ENCODE assay signal across 9 cellular contexts in the genomic region with DNA sequence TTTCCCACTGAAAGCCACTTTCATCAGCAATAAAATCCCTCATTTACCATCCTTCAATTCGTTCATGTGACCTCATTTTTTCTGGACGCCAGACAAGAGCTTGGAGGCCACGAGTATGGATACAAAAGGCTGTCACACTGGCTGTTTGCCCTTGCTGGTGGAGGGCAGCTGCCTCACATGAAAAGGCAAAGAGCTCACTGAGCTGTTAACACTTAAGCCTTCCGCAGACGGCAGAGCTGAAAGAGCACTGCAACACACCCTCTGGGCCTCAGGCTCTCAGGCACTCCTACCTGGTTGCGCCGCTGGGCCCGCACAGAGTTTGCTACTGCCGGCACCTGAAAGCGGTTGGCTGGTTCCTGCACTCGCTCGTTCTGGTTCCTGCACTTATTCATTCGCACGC.
DNase-seq lines count a peak whose midpoint lies in the region; ATAC-seq, FAIRE-seq and TF ChIP-seq lines count a peak whose summit lies in the region.
"Had no signal": no experiment of that assay in that cellular context is flagged by ENCODE, and none has a peak within 500 bp of the region (broad histone marks: within the 10 kb centered on the region; RNA-seq: fewer than 3 reads in every experiment).

No MANE protein-coding gene starts in this region.

- WGBS in pancreas, 2 donors, result 50 to 62% methylated on average over 14 of the region's 14 CpGs

- peaks cover 0 to 7% (median 0%) of the 10 kb centered on the region in 3 donors for H3K4me1 ChIP-seq in pancreas

- no peaks in the 10 kb centered on the region for H3K9me3 Mint-ChIP-seq in activated CD4-positive, alpha-beta T cell treated with anti-CD3 and anti-CD28 coated beads for 36 hours (ENCODE audit: low read depth)
- H3K9me3 Mint-ChIP-seq: stimulated activated naive B cell treated with anti-CD40 and anti-IgM and Interleukin-4, amounts not matched to agents 10 μg/mL and 1 μg/mL and 100 μg/mL, for 72 hours had no signal

- DNase-seq in G401 (ENCODE audit: low spot score), result peak; percentile 63
- DNase-seq in SHP77 (lab: John Stamatoyannopoulos, UW), result peak; percentile 69 to 82
- DNase-seq in left ventricle myocardium superior, result peak; percentile 39
- peak; percentile 24 to 63 (median 51) for DNase-seq in pancreas
- DNase-seq in T-helper 9 cell, result no peak
- DNase-seq in activated CD4-positive, alpha-beta T cell treated with anti-CD3 and anti-CD28 coated beads for 36 hours, result no peak
- DNase-seq: stimulated activated naive B cell treated with anti-CD40 and anti-IgM and Interleukin-4, amounts not matched to agents 10 μg/mL and 1 μg/mL and 100 μg/mL, for 72 hours had no signal

- no peak overlapping the region for H3K4me3 Mint-ChIP-seq in activated CD4-positive, alpha-beta T cell treated with anti-CD3 and anti-CD28 coated beads for 36 hours
- H3K4me3 Mint-ChIP-seq: stimulated activated naive B cell treated with anti-CD40 and anti-IgM and Interleukin-4, amounts not matched to agents 10 μg/mL and 1 μg/mL and 100 μg/mL, for 72 hours had no signal

- H3K27me3 ChIP-seq in pancreas, result no peaks in the 10 kb centered on the region

- ATAC-seq in left ventricle myocardium superior (peak; percentile 52), pancreas (peak; percentile 52 to 76 (median 72)), HG02759 (IDR thresholded peaks at IDR 0.05; ENCODE audit: unreplicated experiment) (no peak)
- no peak for ATAC-seq in activated CD4-positive, CD25-positive, alpha-beta regulatory T cell treated with anti-CD3 and anti-CD28 coated beads, Interleukin-2, amount 50 U/mL, for 24 hours
- no peak for ATAC-seq in activated CD4-positive, alpha-beta T cell treated with anti-CD3 and anti-CD28 coated beads for 36 hours
- ATAC-seq: stimulated activated naive B cell treated with anti-CD40 and anti-IgM and Interleukin-4, amounts not matched to agents 10 μg/mL and 1 μg/mL and 100 μg/mL, for 72 hours had no signal

- TF ChIP-seq CTCF in pancreas (IDR thresholded peaks at IDR 0.05), result no peak

- no peaks in the 10 kb centered on the region for H3K27me3 Mint-ChIP-seq in activated CD4-positive, alpha-beta T cell treated with anti-CD3 and anti-CD28 coated beads for 36 hours
- H3K27me3 Mint-ChIP-seq: stimulated activated naive B cell treated with anti-CD40 and anti-IgM and Interleukin-4, amounts not matched to agents 10 μg/mL and 1 μg/mL and 100 μg/mL, for 72 hours had no signal

- in situ Hi-C loops in G401 (cut with HindIII; ENCODE audit: low sequenced_read_pairs), result no loop called here

- H3K4me1 Mint-ChIP-seq in activated CD4-positive, alpha-beta T cell treated with anti-CD3 and anti-CD28 coated beads for 36 hours, result no peaks in the 10 kb centered on the region
- H3K4me1 Mint-ChIP-seq: stimulated activated naive B cell treated with anti-CD40 and anti-IgM and Interleukin-4, amounts not matched to agents 10 μg/mL and 1 μg/mL and 100 μg/mL, for 72 hours had no signal

- intact Hi-C loops in left ventricle myocardium superior (cut with micrococcal nuclease), result no loop called here
- intact Hi-C loops in pancreas (cut with DNase I), result no loop called here
- intact Hi-C loops in activated CD4-positive, alpha-beta T cell treated with anti-CD3 and anti-CD28 coated beads for 36 hours (cut with DNase I, micrococcal nuclease), result no loop called here

- no peak for FAIRE-seq in pancreas (lab: Jason Lieb, UNC)

- CTCF ChIA-PET in activated CD4-positive, alpha-beta T cell treated with anti-CD3 and anti-CD28 coated beads for 36 hours (lab: Charles Lee), result no interaction called here

- no peak overlapping the region for H3K4me3 ChIP-seq in pancreas

- H3K9me3 ChIP-seq in pancreas, result no peaks in the 10 kb centered on the region

- POLR2A ChIA-PET in activated CD4-positive, alpha-beta T cell treated with anti-CD3 and anti-CD28 coated beads for 36 hours (lab: Charles Lee), result no interaction called here

- H3K27ac Mint-ChIP-seq in activated CD4-positive, alpha-beta T cell treated with anti-CD3 and anti-CD28 coated beads for 36 hours, result no peak overlapping the region
- H3K27ac Mint-ChIP-seq: stimulated activated naive B cell treated with anti-CD40 and anti-IgM and Interleukin-4, amounts not matched to agents 10 μg/mL and 1 μg/mL and 100 μg/mL, for 72 hours had no signal

- peak overlapping the region in 3 of 4 donors; percentile 16 to 42 (median 31) for H3K27ac ChIP-seq in pancreas

- no peaks in the 10 kb centered on the region for H3K36me3 ChIP-seq in pancreas

- H3K36me3 Mint-ChIP-seq in activated CD4-positive, alpha-beta T cell treated with anti-CD3 and anti-CD28 coated beads for 36 hours (ENCODE audit: low read depth), result no peaks in the 10 kb centered on the region
- H3K36me3 Mint-ChIP-seq: stimulated activated naive B cell treated with anti-CD40 and anti-IgM and Interleukin-4, amounts not matched to agents 10 μg/mL and 1 μg/mL and 100 μg/mL, for 72 hours had no signal

Comparison
In these comparisons a context has a peak if more than half of its experiments do, and no peak if none do; other contexts are left out.
1. DNase-seq: peak in G401 (single experiment), SHP77 (2 of 2), left ventricle myocardium superior (single experiment) and pancreas (6 of 6); none in T-helper 9 cell (single experiment) and activated CD4-positive, alpha-beta T cell treated with anti-CD3 and anti-CD28 coated beads for 36 hours (single experiment).
2. ATAC-seq: peak in left ventricle myocardium superior (single experiment) and pancreas (4 of 4); none in activated CD4-positive, CD25-positive, alpha-beta regulatory T cell treated with anti-CD3 and anti-CD28 coated beads, Interleukin-2, amount 50 U/mL, for 24 hours (0 of 2), activated CD4-positive, alpha-beta T cell treated with anti-CD3 and anti-CD28 coated beads for 36 hours (single experiment) and HG02759 (single experiment).